In genomic region chr9:71676460-71676859, GRCh38 we compare ENCODE assay signal across 26 cellular contexts.
DNase-seq lines count a peak whose midpoint lies in the region; ATAC-seq, FAIRE-seq and TF ChIP-seq lines count a peak whose summit lies in the region.
"Had no signal": no experiment of that assay in that cellular context is flagged by ENCODE, and none has a peak within 500 bp of the region (broad histone marks: within the 10 kb centered on the region; RNA-seq: fewer than 3 reads in every experiment).

No MANE protein-coding gene starts in this region.

- no peak for TF ChIP-seq CTCF in activated CD8-positive, alpha-beta T cell treated with anti-CD3 and anti-CD28 coated beads for 36 hours (IDR thresholded peaks at IDR 0.05)
- no peak for TF ChIP-seq CTCF in HepG2 (CRISPR knock-in tag; IDR thresholded peaks at IDR 0.05)

- TF ChIP-seq RAD21 in HepG2 (CRISPR knock-in tag; IDR thresholded peaks at IDR 0.05), result no peak

- peak; percentile 13 for ATAC-seq in activated CD8-positive, alpha-beta T cell treated with anti-CD3 and anti-CD28 coated beads for 36 hours
- no peak for ATAC-seq in activated CD8-positive, alpha-beta T cell treated with anti-CD3 and anti-CD28 coated beads, Interleukin-2, amount 10 ng/mL, durations not matched to agents 7 days and 5 days
- ATAC-seq in HG03175 (IDR thresholded peaks at IDR 0.05; ENCODE audit: unreplicated experiment) (peak; percentile 42), HepG2 (no peak)
- ATAC-seq: left ventricle myocardium superior; stimulated activated naive CD8-positive, alpha-beta T cell treated with anti-CD3 and anti-CD28 coated beads, Interleukin-15, amount 100 ng/mL, for 72 hours had no signal

- DNase-seq in activated CD8-positive, alpha-beta T cell treated with anti-CD3 and anti-CD28 coated beads for 36 hours, result no peak
- no peak for DNase-seq in activated CD8-positive, alpha-beta T cell treated with anti-CD3 and anti-CD28 coated beads, Interleukin-2, amount 10 ng/mL, durations not matched to agents 7 days and 5 days
- DNase-seq in HepG2 (ENCODE audit: low spot score), result no peak
- DNase-seq in occipital lobe (lab: John Stamatoyannopoulos, UW), result no peak
- no peak for DNase-seq in ureter (ENCODE audit: low spot score)
- DNase-seq in superior temporal gyrus (ENCODE audit: extremely low spot score), result no peak
- no peak for DNase-seq in SHP77 treated with DMSO at 0.1 percent for 48 hours (lab: John Stamatoyannopoulos, UW)
- DNase-seq: activated gamma-delta T cell treated with Interleukin-2 at 50 U/mL for 16 hours; AML-193; COR-L47; DND-41; foreskin fibroblast; left ventricle myocardium superior; MV-4-11; NCI-H187; NCI-H345; Peyer's patch; small intestine; stimulated activated CD4-positive, alpha-beta T cell treated with anti-CD3 and anti-CD28 coated beads, Interleukin-4, amount 100 ng/mL, for 24 hours; stimulated activated naive CD8-positive, alpha-beta T cell treated with anti-CD3 and anti-CD28 coated beads, Interleukin-15, amount 100 ng/mL, for 72 hours; WERI-Rb-1 had no signal

- in situ Hi-C loops in HepG2 (cut with HindIII; ENCODE audit: extremely low pct_ligation_motif_present, low pct_unique_long_range_greater_than_20kb), result no loop called here

- FAIRE-seq in HepG2 (lab: Jason Lieb, UNC), result no peak
- FAIRE-seq: small intestine had no signal

- peaks cover 21% of the 10 kb centered on the region for H3K4me1 Mint-ChIP-seq in activated CD8-positive, alpha-beta T cell treated with anti-CD3 and anti-CD28 coated beads for 36 hours (ENCODE audit: low read depth)
- H3K4me1 Mint-ChIP-seq in activated CD8-positive, alpha-beta T cell treated with anti-CD3 and anti-CD28 coated beads, Interleukin-2, amount 10 ng/mL, durations not matched to agents 7 days and 5 days (ENCODE audit: low read depth), result peaks cover 10% of the 10 kb centered on the region

- POLR2A ChIA-PET in activated CD8-positive, alpha-beta T cell treated with anti-CD3 and anti-CD28 coated beads for 36 hours (lab: Charles Lee), result no interaction called here
- POLR2A ChIA-PET in activated CD8-positive, alpha-beta T cell treated with anti-CD3 and anti-CD28 coated beads, Interleukin-2, amount 10 ng/mL, durations not matched to agents 7 days and 5 days (lab: Charles Lee), result no interaction called here
- POLR2A ChIA-PET in HepG2 (lab: Yijun Ruan, JAX), result no interaction called here

- H3K27me3 Mint-ChIP-seq in activated CD8-positive, alpha-beta T cell treated with anti-CD3 and anti-CD28 coated beads for 36 hours, result no peaks in the 10 kb centered on the region
- no peaks in the 10 kb centered on the region for H3K27me3 Mint-ChIP-seq in activated CD8-positive, alpha-beta T cell treated with anti-CD3 and anti-CD28 coated beads, Interleukin-2, amount 10 ng/mL, durations not matched to agents 7 days and 5 days (ENCODE audit: low read depth)
- H3K27me3 Mint-ChIP-seq: stimulated activated naive CD8-positive, alpha-beta T cell treated with anti-CD3 and anti-CD28 coated beads, Interleukin-15, amount 100 ng/mL, for 72 hours; type B pancreatic cell had no signal

- H3K9me3 Mint-ChIP-seq in activated CD8-positive, alpha-beta T cell treated with anti-CD3 and anti-CD28 coated beads for 36 hours, result peaks cover 1% of the 10 kb centered on the region
- peaks cover 4% of the 10 kb centered on the region for H3K9me3 Mint-ChIP-seq in activated CD8-positive, alpha-beta T cell treated with anti-CD3 and anti-CD28 coated beads, Interleukin-2, amount 10 ng/mL, durations not matched to agents 7 days and 5 days (ENCODE audit: insufficient read depth)
- H3K9me3 Mint-ChIP-seq: stimulated activated naive CD8-positive, alpha-beta T cell treated with anti-CD3 and anti-CD28 coated beads, Interleukin-15, amount 100 ng/mL, for 72 hours had no signal

- intact Hi-C loops in activated CD8-positive, alpha-beta T cell treated with anti-CD3 and anti-CD28 coated beads for 36 hours (cut with micrococcal nuclease), result loop anchor here (10.0 kb wide), 1 partner anchor 62 kb away; no protein-coding TSS in a partner anchor
- intact Hi-C loops in HepG2 (cut with micrococcal nuclease; ENCODE audit: unreplicated experiment), result loop anchor here (10.0 kb wide), 1 partner anchor 238 kb away; the partner anchor contains the start of genes ABHD17B and C9orf85

- no peaks in the 10 kb centered on the region for H4K20me1 ChIP-seq in HepG2 (ENCODE audit: insufficient read depth, low read length)

- H3K36me3 ChIP-seq in HepG2 (replicated peaks in 1 of 2; ENCODE audit: control insufficient read depth in 1 of 2, insufficient read depth in 2 of 2, low read length in 2 of 2), result no peaks in the 10 kb centered on the region
- H3K36me3 ChIP-seq: cardiac muscle cell, HAP-1, Peyer's patch, WERI-Rb-1 had no signal

- H3K27ac Mint-ChIP-seq in activated CD8-positive, alpha-beta T cell treated with anti-CD3 and anti-CD28 coated beads for 36 hours, result no peak overlapping the region
- H3K27ac Mint-ChIP-seq in activated CD8-positive, alpha-beta T cell treated with anti-CD3 and anti-CD28 coated beads, Interleukin-2, amount 10 ng/mL, durations not matched to agents 7 days and 5 days, result no peak overlapping the region
- H3K27ac Mint-ChIP-seq: stimulated activated naive CD8-positive, alpha-beta T cell treated with anti-CD3 and anti-CD28 coated beads, Interleukin-15, amount 100 ng/mL, for 72 hours; type B pancreatic cell had no signal

- H3K79me2 ChIP-seq in HepG2 (ENCODE audit: insufficient read depth, low read length), result no peaks in the 10 kb centered on the region

- H3K27ac ChIP-seq in HepG2 (ENCODE audit: extremely low read length, insufficient read depth, low read length), result peak overlapping the region; percentile 43
- H3K27ac ChIP-seq: 22Rv1, cardiac muscle cell, Peyer's patch, WERI-Rb-1 had no signal

- TF ChIP-seq EP300 in HepG2 (IDR thresholded peaks at IDR 0.05; ENCODE audit: low read depth in 2 of 2, low read length in 2 of 2), result no peak
- no peak for TF ChIP-seq EP300 in HepG2 (CRISPR knock-in tag; IDR thresholded peaks at IDR 0.05; ENCODE audit: borderline replicate concordance)

- H3K4me3 ChIP-seq in HepG2 (replicated peaks in 1 of 3; ENCODE audit: insufficient read depth in 1 of 3, low read depth in 2 of 3, low read length in 3 of 3), result no peak overlapping the region
- H3K4me3 ChIP-seq: cardiac muscle cell, HAP-1, Peyer's patch had no signal

- CTCF ChIA-PET in activated CD8-positive, alpha-beta T cell treated with anti-CD3 and anti-CD28 coated beads for 36 hours (lab: Charles Lee), result interaction anchor here (1.5 kb wide), 1 partner anchor 9 kb away, joined by 3 read pairs; no protein-coding TSS in a partner anchor
- CTCF ChIA-PET in activated CD8-positive, alpha-beta T cell treated with anti-CD3 and anti-CD28 coated beads, Interleukin-2, amount 10 ng/mL, durations not matched to agents 7 days and 5 days (lab: Charles Lee), result no interaction called here
- CTCF ChIA-PET in HepG2 (lab: Yijun Ruan, JAX; ENCODE audit: low intra/inter-chr PET ratio, low total read pairs), result no interaction called here

- BruUV-seq in HepG2 (replicated peaks; lab: Mats Ljungman, UMichigan), result no TSS peak

- peaks cover 67% of the 10 kb centered on the region for H3K4me1 ChIP-seq in HepG2 (ENCODE audit: insufficient read depth, low read length)
- H3K4me1 ChIP-seq: HAP-1 had no signal

- H3K36me3 Mint-ChIP-seq in activated CD8-positive, alpha-beta T cell treated with anti-CD3 and anti-CD28 coated beads for 36 hours (ENCODE audit: low read depth), result peaks cover 3% of the 10 kb centered on the region
- H3K36me3 Mint-ChIP-seq in activated CD8-positive, alpha-beta T cell treated with anti-CD3 and anti-CD28 coated beads, Interleukin-2, amount 10 ng/mL, durations not matched to agents 7 days and 5 days (ENCODE audit: low read depth), result peaks cover 13% of the 10 kb centered on the region

- no peak overlapping the region for H3K4me2 ChIP-seq in HepG2 (ENCODE audit: low read depth, low read length)

- no peak overlapping the region for H3K9ac ChIP-seq in HepG2 (ENCODE audit: insufficient read depth, low read depth, low read length)

- TF ChIP-seq POLR2A in HepG2 (IDR thresholded peaks at IDR 0.05; ENCODE audit: insufficient read depth in 1 of 2, low read depth in 2 of 2, low read length in 2 of 2), result no peak

- no peak overlapping the region for H2AFZ ChIP-seq in HepG2 (ENCODE audit: low read length)

- H3K27me3 ChIP-seq in HepG2 (ENCODE audit: control insufficient read depth in 1 of 2, insufficient read depth in 2 of 2, low read length in 2 of 2), result no peaks in the 10 kb centered on the region; a peak in 1 of 5 replicates
- H3K27me3 ChIP-seq: cardiac muscle cell, Peyer's patch had no signal

- peaks cover 8% of the 10 kb centered on the region; the same call in 1 of the 2 replicates for H3K9me3 ChIP-seq in HepG2 (ENCODE audit: low read length)
- H3K9me3 ChIP-seq: HAP-1, Peyer's patch had no signal

- no peak overlapping the region for H3K4me3 Mint-ChIP-seq in activated CD8-positive, alpha-beta T cell treated with anti-CD3 and anti-CD28 coated beads for 36 hours
- H3K4me3 Mint-ChIP-seq in activated CD8-positive, alpha-beta T cell treated with anti-CD3 and anti-CD28 coated beads, Interleukin-2, amount 10 ng/mL, durations not matched to agents 7 days and 5 days, result no peak overlapping the region
- H3K4me3 Mint-ChIP-seq: stimulated activated naive CD8-positive, alpha-beta T cell treated with anti-CD3 and anti-CD28 coated beads, Interleukin-15, amount 100 ng/mL, for 72 hours; type B pancreatic cell had no signal

TF ChIP-seq in HepG2, 621 proteins besides CTCF, POLR2A, EP300 and RAD21 (continues in another document):
- TF ChIP-seq GMEB1 (CRISPR knock-in tag; IDR thresholded peaks at IDR 0.05; ENCODE audit: borderline replicate concordance), result no peak

Comparison
In these comparisons a context has a peak if more than half of its experiments do, and no peak if none do; other contexts are left out.
1. ATAC-seq: peak in activated CD8-positive, alpha-beta T cell treated with anti-CD3 and anti-CD28 coated beads for 36 hours (single experiment) and HG03175 (single experiment); none in activated CD8-positive, alpha-beta T cell treated with anti-CD3 and anti-CD28 coated beads, Interleukin-2, amount 10 ng/mL, durations not matched to agents 7 days and 5 days (single experiment) and HepG2 (single experiment).